In genomic region chr16:23634461-23635036, GRCh38 we compare ENCODE assay signal across 9 cellular contexts.
"Had no signal": no experiment of that assay in that cellular context is flagged by ENCODE, and none has a peak within 500 bp of the region (broad histone marks: within the 10 kb centered on the region; RNA-seq: fewer than 3 reads in every experiment).

No MANE protein-coding gene starts in this region.

- H3K4me3 Mint-ChIP-seq: GM23338, H9, HFFc6, IgD-negative memory B cell had no signal

- H3K27ac Mint-ChIP-seq: GM23338, HFFc6, IgD-negative memory B cell had no signal

- H3K27ac ChIP-seq: HL-60, KMS-11 had no signal

- H3K4me1 Mint-ChIP-seq: GM23338, H9 had no signal

- H3K27me3 Mint-ChIP-seq: IgD-negative memory B cell had no signal

- ATAC-seq: GM23338 had no signal

- DNase-seq: H9, HCEC 1CT, HFFc6, Karpas-422, KBM-7 had no signal

- H3K4me3 ChIP-seq: GM23338 had no signal

- H3K9me3 Mint-ChIP-seq: GM23338, H9, HFFc6 had no signal
